Comparison of ENCODE assay signal across 10 cellular contexts in genomic region chr5:16741007-16741406, GRCh38.
DNase-seq lines count a peak whose midpoint lies in the region; ATAC-seq, FAIRE-seq and TF ChIP-seq lines count a peak whose summit lies in the region.
"Had no signal": no experiment of that assay in that cellular context is flagged by ENCODE, and none has a peak within 500 bp of the region (broad histone marks: within the 10 kb centered on the region; RNA-seq: fewer than 3 reads in every experiment).

No MANE protein-coding gene starts in this region.

- DNase-seq in D721Med (ENCODE audit: insufficient read length, low spot score): no peak
- DNase-seq in NCI-H524 treated with DMSO at 0.1 percent for 48 hours (lab: John Stamatoyannopoulos, UW): peak; percentile 53
- no peak for DNase-seq in H1 (ENCODE audit: low read depth in 1 of 2, low spot score in 2 of 2)
- peak; percentile 74 for DNase-seq in mesenchymal stem cell
- DNase-seq in activated CD8-positive, alpha-beta T cell treated with anti-CD3 and anti-CD28 coated beads for 36 hours: no peak
- DNase-seq in effector memory CD4-positive, alpha-beta T cell: no peak
- DNase-seq: AML-193, brain microvascular endothelial cell had no signal

- H3K27me3 Mint-ChIP-seq in activated CD8-positive, alpha-beta T cell treated with anti-CD3 and anti-CD28 coated beads for 36 hours: peaks cover 9% of the 10 kb centered on the region

- H3K9me3 ChIP-seq in H1 (ENCODE audit: insufficient read depth in 2 of 2, low read depth in 1 of 2, low read length in 1 of 2) (no peaks in the 10 kb centered on the region), mesenchymal stem cell (ENCODE audit: control insufficient read depth, low read length) (no peaks in the 10 kb centered on the region)
- H3K9me3 ChIP-seq in effector memory CD4-positive, alpha-beta T cell (ENCODE audit: control insufficient read depth, low read length): no peaks in the 10 kb centered on the region

- H3K79me2 ChIP-seq in H1 (ENCODE audit: control insufficient read depth in 1 of 2, insufficient read depth in 2 of 2, low read length in 2 of 2): peaks cover 5 to 27% of the 10 kb centered on the region in 2 experiments; a peak in 3 of 4 replicates

- H3K4me2 ChIP-seq in H1 (ENCODE audit: insufficient read depth in 1 of 2, low read depth in 2 of 2, low read length in 2 of 2) (peak overlapping the region; percentile 76 to 95), mesenchymal stem cell (ENCODE audit: low read length, poor library complexity, severe bottlenecking) (no peak overlapping the region)

- peak overlapping the region; percentile 66 for H2BK120ac ChIP-seq in H1 (replicated peaks; ENCODE audit: low read depth, low read length)
- H2BK120ac ChIP-seq in mesenchymal stem cell (ENCODE audit: low read depth, low read length): no peak overlapping the region

- H3K27me3 ChIP-seq in H1 (replicated peaks in 1 of 4; ENCODE audit: control insufficient read depth in 3 of 4, extremely low read depth in 1 of 4, insufficient read depth in 3 of 4, low read length in 3 of 4) (no peaks in the 10 kb centered on the region), mesenchymal stem cell (ENCODE audit: control insufficient read depth in 1 of 2, insufficient read depth in 1 of 2, low read length in 2 of 2) (no peaks in the 10 kb centered on the region)
- H3K27me3 ChIP-seq in effector memory CD4-positive, alpha-beta T cell (replicated peaks; ENCODE audit: control insufficient read depth, insufficient read depth, low read length, poor library complexity, severe bottlenecking): no peaks in the 10 kb centered on the region
- H3K27me3 ChIP-seq: brain microvascular endothelial cell had no signal

- WGBS in H1 (ENCODE audit: extremely low coverage in 1 of 2, insufficient coverage in 1 of 2, insufficient read length in 1 of 2, insufficient replicate concordance in 2 of 2, low coverage in 1 of 2, low lambda C conversion rate in 2 of 2, missing lambda C conversion rate in 1 of 2), 2 experiments: 2% methylated on average over 7 of the region's 7 CpGs; no CpG with 5 or more reads in 1 of the 2 experiments
- WGBS in mesenchymal stem cell: 35% methylated on average over 4 of the region's 7 CpGs

- no peak overlapping the region for H3K27ac Mint-ChIP-seq in activated CD8-positive, alpha-beta T cell treated with anti-CD3 and anti-CD28 coated beads for 36 hours

- H2AFZ ChIP-seq in H1 (ENCODE audit: low read length) (no peak overlapping the region), mesenchymal stem cell (ENCODE audit: low read depth, low read length) (no peak overlapping the region)

- no peak overlapping the region for H2BK20ac ChIP-seq in H1 (ENCODE audit: low read length)

- H2BK15ac ChIP-seq in H1 (ENCODE audit: low read length) (no peak overlapping the region), mesenchymal stem cell (ENCODE audit: low read depth, poor library complexity, severe bottlenecking) (no peak overlapping the region)

- POLR2A ChIA-PET in H1 (lab: Charles Lee; ENCODE audit: partially characterized antibody): interaction anchor here (0.6 to 2.4 kb wide), 9 partner anchors 8 to 155 kb away, joined by 3 to 13 read pairs (median 4); no protein-coding TSS in a partner anchor
- POLR2A ChIA-PET in activated CD8-positive, alpha-beta T cell treated with anti-CD3 and anti-CD28 coated beads for 36 hours (lab: Charles Lee): no interaction called here

- H4K20me1 ChIP-seq in H1 (replicated peaks in 1 of 2; ENCODE audit: control insufficient read depth in 1 of 2, insufficient read depth in 2 of 2, low read length in 2 of 2): no peaks in the 10 kb centered on the region

- H3K14ac ChIP-seq in H1 (ENCODE audit: insufficient read length) (no peak overlapping the region), mesenchymal stem cell (ENCODE audit: low read length in 2 of 2) (no peak overlapping the region)

- H2AK5ac ChIP-seq in H1 (ENCODE audit: low read depth, low read length) (no peak overlapping the region), mesenchymal stem cell (ENCODE audit: low read length, severe bottlenecking) (no peak overlapping the region)

- CTCF ChIA-PET in H1 (lab: Charles Lee; ENCODE audit: partially characterized antibody): interaction anchor here (1.0 to 2.6 kb wide), 5 partner anchors 14 to 450 kb away, joined by 3 to 8 read pairs (median 4); no protein-coding TSS in a partner anchor
- CTCF ChIA-PET in activated CD8-positive, alpha-beta T cell treated with anti-CD3 and anti-CD28 coated beads for 36 hours (lab: Charles Lee): no interaction called here

- H4K91ac ChIP-seq in H1 (replicated peaks; ENCODE audit: insufficient read length, low read length) (no peak overlapping the region), mesenchymal stem cell (ENCODE audit: low read length) (no peak overlapping the region)

- no peak for FAIRE-seq in D721Med (lab: Jason Lieb, UNC)
- no peak for FAIRE-seq in H1 (lab: Jason Lieb, UNC)

- H4K8ac ChIP-seq in H1 (ENCODE audit: extremely low read depth, insufficient read depth, low read length) (no peak overlapping the region), mesenchymal stem cell (ENCODE audit: low read length) (no peak overlapping the region)

- H3K79me1 ChIP-seq in H1 (ENCODE audit: low read depth, low read length): no peaks in the 10 kb centered on the region
- H3K79me1 ChIP-seq in mesenchymal stem cell (replicated peaks; ENCODE audit: low read length, poor library complexity, severe bottlenecking): peaks cover 13% of the 10 kb centered on the region

- no peak overlapping the region for H3K56ac ChIP-seq in H1 (replicated peaks; ENCODE audit: insufficient read length, low read depth, low read length)

- H3K18ac ChIP-seq in H1 (ENCODE audit: extremely low read depth, low read length) (0 out of 2 replicates have a peak overlapping the region, but pooled peaks have one; percentile 63), mesenchymal stem cell (ENCODE audit: low read depth in 1 of 2, low read length in 2 of 2) (no peak overlapping the region)

- no peaks in the 10 kb centered on the region for H3K9me3 Mint-ChIP-seq in activated CD8-positive, alpha-beta T cell treated with anti-CD3 and anti-CD28 coated beads for 36 hours

- H4K5ac ChIP-seq in H1 (ENCODE audit: insufficient read length, low read depth, low read length): peak overlapping the region; percentile 85

- H3K4me1 ChIP-seq in H1 (replicated peaks in 1 of 4; ENCODE audit: control insufficient read depth in 3 of 4, insufficient read depth in 4 of 4, low read length in 3 of 4) (peaks cover 4 to 13% (median 12%) of the 10 kb centered on the region in 4 experiments), mesenchymal stem cell (ENCODE audit: control insufficient read depth, insufficient read depth, low read depth, low read length) (peaks cover 1% of the 10 kb centered on the region)
- no peaks in the 10 kb centered on the region for H3K4me1 ChIP-seq in effector memory CD4-positive, alpha-beta T cell (ENCODE audit: control insufficient read depth, insufficient read depth, low read length, poor library complexity, severe bottlenecking)

- intact Hi-C loops in activated CD8-positive, alpha-beta T cell treated with anti-CD3 and anti-CD28 coated beads for 36 hours (cut with micrococcal nuclease): no loop called here

- no peak overlapping the region for H3K4me3 Mint-ChIP-seq in activated CD8-positive, alpha-beta T cell treated with anti-CD3 and anti-CD28 coated beads for 36 hours

- H2BK12ac ChIP-seq in H1 (ENCODE audit: low read depth, low read length): no peak overlapping the region
- H2BK12ac ChIP-seq in mesenchymal stem cell (ENCODE audit: low read length in 2 of 2): no peak overlapping the region

- H3K4me1 Mint-ChIP-seq in activated CD8-positive, alpha-beta T cell treated with anti-CD3 and anti-CD28 coated beads for 36 hours (ENCODE audit: low read depth): no peaks in the 10 kb centered on the region

- H3K4me3 ChIP-seq in H1 (ENCODE audit: extremely low read depth in 1 of 4, insufficient read depth in 2 of 4, low read depth in 3 of 4, low read length in 4 of 4): peak overlapping the region; percentile 51 to 69 (median 63); a peak in 7 of 8 replicates
- peak overlapping the region in 1 of 2 experiments; percentile 66 for H3K4me3 ChIP-seq in mesenchymal stem cell (ENCODE audit: insufficient read depth in 1 of 2, low read depth in 1 of 2, low read length in 2 of 2)
- no peak overlapping the region for H3K4me3 ChIP-seq in effector memory CD4-positive, alpha-beta T cell (ENCODE audit: insufficient read depth, low read depth, low read length, poor library complexity, severe bottlenecking)

- H2BK5ac ChIP-seq in H1 (ENCODE audit: low read depth, low read length) (peak overlapping the region; percentile 53; the same call in 1 of the 2 replicates), mesenchymal stem cell (ENCODE audit: low read depth, low read length, poor library complexity, severe bottlenecking) (no peak overlapping the region)

- ATAC-seq in GM19397 (IDR thresholded peaks at IDR 0.05; ENCODE audit: unreplicated experiment): no peak
- no peak for ATAC-seq in activated CD8-positive, alpha-beta T cell treated with anti-CD3 and anti-CD28 coated beads for 36 hours
- no peak for ATAC-seq in GM18907 (IDR thresholded peaks at IDR 0.05; ENCODE audit: unreplicated experiment)

- peak in 1 of 2 experiments; percentile 29; a peak in 1 of 3 replicates for TF ChIP-seq POLR2A in H1 (IDR thresholded peaks at IDR 0.05; ENCODE audit: control extremely low read depth in 1 of 2, low read depth in 2 of 2, low read length in 2 of 2)

- H3K9ac ChIP-seq in H1 (replicated peaks in 1 of 4; ENCODE audit: extremely low read depth in 1 of 4, low read depth in 3 of 4, low read length in 3 of 4) (peak overlapping the region in 2 of 4 experiments; percentile 49 to 79; a peak in 2 of 7 replicates), mesenchymal stem cell (ENCODE audit: low read length) (peak overlapping the region; percentile 87)

- no peak; a peak in 1 of 3 replicates for TF ChIP-seq EP300 in H1 (IDR thresholded peaks at IDR 0.05; ENCODE audit: borderline replicate concordance in 1 of 2, low read depth in 2 of 2, low read length in 2 of 2)

- no peaks in the 10 kb centered on the region for H3K36me3 Mint-ChIP-seq in activated CD8-positive, alpha-beta T cell treated with anti-CD3 and anti-CD28 coated beads for 36 hours (ENCODE audit: low read depth)

- H3K4ac ChIP-seq in H1 (replicated peaks; ENCODE audit: insufficient read length, low read depth, low read length) (no peak overlapping the region), mesenchymal stem cell (ENCODE audit: low read depth in 1 of 2, low read length in 2 of 2) (no peak overlapping the region)

- peak overlapping the region; percentile 64 for H3K27ac ChIP-seq in H1 (ENCODE audit: low read depth, low read length)
- H3K27ac ChIP-seq in mesenchymal stem cell (ENCODE audit: low read length, poor library complexity, severe bottlenecking): no peak overlapping the region
- no peak overlapping the region for H3K27ac ChIP-seq in effector memory CD4-positive, alpha-beta T cell (ENCODE audit: insufficient read depth, low read length, poor library complexity, severe bottlenecking)

- peaks cover 12% of the 10 kb centered on the region for H3K23me2 ChIP-seq in H1 (ENCODE audit: low read depth, low read length)

- TF ChIP-seq RAD21 in H1 (IDR thresholded peaks at IDR 0.05 in 1 of 2, conservative IDR thresholded peaks at IDR 0.05 in 1 of 2; ENCODE audit: low read depth in 2 of 2, low read length in 2 of 2): peak in 1 of 2 experiments; percentile 24; a peak in 2 of 4 replicates

- H3K36me3 ChIP-seq in H1 (ENCODE audit: control insufficient read depth in 2 of 4, insufficient read depth in 4 of 4, low read length in 3 of 4) (no peaks in the 10 kb centered on the region; a peak in 1 of 8 replicates), mesenchymal stem cell (ENCODE audit: control insufficient read depth in 1 of 2, insufficient read depth in 2 of 2, low read depth in 1 of 2, low read length in 2 of 2) (peaks cover 0 to 10% of the 10 kb centered on the region in 2 experiments)
- H3K36me3 ChIP-seq in effector memory CD4-positive, alpha-beta T cell (ENCODE audit: control insufficient read depth, insufficient read depth, low read length): no peaks in the 10 kb centered on the region

- TF ChIP-seq CTCF in D721Med (IDR thresholded peaks at IDR 0.05; ENCODE audit: insufficient read depth, missing control alignments) (peak; percentile 14), H1 (IDR thresholded peaks at IDR 0.05; ENCODE audit: control extremely low read depth in 1 of 3, insufficient read depth in 1 of 3, low read depth in 1 of 3, low read length in 3 of 3) (no peak)
- no peak for TF ChIP-seq CTCF in activated CD8-positive, alpha-beta T cell treated with anti-CD3 and anti-CD28 coated beads for 36 hours (IDR thresholded peaks at IDR 0.05)

- H3K23ac ChIP-seq in H1 (ENCODE audit: insufficient read length) (no peak overlapping the region), mesenchymal stem cell (ENCODE audit: low read length in 2 of 2) (no peak overlapping the region)

Comparison
In these comparisons a context has a peak if more than half of its experiments do, and no peak if none do; other contexts are left out.
1. DNase-seq: peak in NCI-H524 treated with DMSO at 0.1 percent for 48 hours (single experiment) and mesenchymal stem cell (single experiment); none in D721Med (single experiment), H1 (0 of 2), activated CD8-positive, alpha-beta T cell treated with anti-CD3 and anti-CD28 coated beads for 36 hours (single experiment) and effector memory CD4-positive, alpha-beta T cell (0 of 3).